Comparison of ENCODE assay signal across 33 cellular contexts in genomic region chr3:144818973-144819372, GRCh38.
"Had no signal": no experiment of that assay in that cellular context is flagged by ENCODE, and none has a peak within 500 bp of the region (broad histone marks: within the 10 kb centered on the region; RNA-seq: fewer than 3 reads in every experiment).

No MANE protein-coding gene starts in this region.

- H3K4me3 ChIP-seq: adrenal gland, ascending aorta, body of pancreas, breast epithelium, cardiac muscle cell had no signal

- H3K4me1 ChIP-seq: adrenal gland, ascending aorta, body of pancreas, breast epithelium had no signal

- H3K27ac ChIP-seq: adrenal gland, ascending aorta, body of pancreas, brain microvascular endothelial cell, breast epithelium, cardiac muscle cell had no signal

- FAIRE-seq: astrocyte, bronchial epithelial cell had no signal

- DNase-seq: activated effector memory CD4-positive, alpha-beta T cell treated with anti-CD3 and anti-CD28 coated beads, Interleukin-2, amount 50 U/mL, for 16 hours; activated effector memory CD4-positive, alpha-beta T cell treated with Interleukin-2 at 50 U/mL for 16 hours; activated gamma-delta T cell; activated gamma-delta T cell treated with Interleukin-2 at 50 U/mL for 16 hours; activated naive CD4-positive, alpha-beta T cell; activated naive CD4-positive, alpha-beta T cell treated with anti-CD3 and anti-CD28 coated beads for 36 hours; activated naive CD4-positive, alpha-beta T cell treated with anti-CD3 and anti-CD28 coated beads, Interleukin-2, amount 10 ng/mL, durations not matched to agents 7 days and 5 days; activated naive CD4-positive, alpha-beta T cell treated with anti-CD3 and anti-CD28 coated beads, Interleukin-2, amount 50 U/mL, for 16 hours; activated naive CD4-positive, alpha-beta T cell treated with Interleukin-2 at 50 U/mL for 16 hours; activated naive CD8-positive, alpha-beta T cell treated with anti-CD3 and anti-CD28 coated beads for 36 hours; activated naive CD8-positive, alpha-beta T cell treated with anti-CD3 and anti-CD28 coated beads, Interleukin-2, amount 10 ng/mL, durations not matched to agents 7 days and 5 days; activated naive CD8-positive, alpha-beta T cell treated with anti-CD3 and anti-CD28 coated beads, Interleukin-2, amount 50 U/mL, for 24 hours; activated T-cell treated with anti-CD3 and anti-CD28 coated beads, Interleukin-2, amount 50 U/mL, for 24 hours; activated T-cell treated with anti-CD3 and anti-CD28 coated beads, Interleukin-2, amount 50 U/mL, for 4 hours; activated T-cell treated with anti-CD3 and anti-CD28 coated beads, Interleukin-2, amount 50 U/mL, for 48 hours; activated T-cell treated with anti-CD3 and anti-CD28 coated beads, Interleukin-2, amount 50 U/mL, for 72 hours; adrenal gland; amniotic stem cell; amygdala; anterior cingulate cortex; aorta; body of pancreas; brain microvascular endothelial cell; caudate nucleus; central memory CD4-positive, alpha-beta T cell; cerebellar nuclear complex had no signal

- ATAC-seq: activated naive CD4-positive, alpha-beta T cell treated with anti-CD3 and anti-CD28 coated beads, Interleukin-2, amount 50 U/mL, for 72 hours; activated naive CD8-positive, alpha-beta T cell treated with anti-CD3 and anti-CD28 coated beads, Interleukin-2, amount 50 U/mL, for 24 hours; activated T-cell treated with anti-CD3 and anti-CD28 coated beads, Interleukin-2, amount 50 U/mL, for 4 hours; activated T-cell treated with anti-CD3 and anti-CD28 coated beads, Interleukin-2, amount 50 U/mL, for 72 hours; activated T-helper 17 cell treated with anti-CD3 and anti-CD28 coated beads, Interleukin-2, amount 50 U/mL, for 72 hours; body of pancreas had no signal

- H3K27me3 ChIP-seq: adrenal gland, ascending aorta, body of pancreas, brain microvascular endothelial cell, breast epithelium, cardiac muscle cell had no signal

- H3K9me3 ChIP-seq: adrenal gland, ascending aorta, body of pancreas, breast epithelium had no signal

- H3K36me3 ChIP-seq: adrenal gland, ascending aorta, brain microvascular endothelial cell, breast epithelium, cardiac muscle cell had no signal
